Comparison of ENCODE assay signal across 13 cellular contexts in the genomic region with DNA sequence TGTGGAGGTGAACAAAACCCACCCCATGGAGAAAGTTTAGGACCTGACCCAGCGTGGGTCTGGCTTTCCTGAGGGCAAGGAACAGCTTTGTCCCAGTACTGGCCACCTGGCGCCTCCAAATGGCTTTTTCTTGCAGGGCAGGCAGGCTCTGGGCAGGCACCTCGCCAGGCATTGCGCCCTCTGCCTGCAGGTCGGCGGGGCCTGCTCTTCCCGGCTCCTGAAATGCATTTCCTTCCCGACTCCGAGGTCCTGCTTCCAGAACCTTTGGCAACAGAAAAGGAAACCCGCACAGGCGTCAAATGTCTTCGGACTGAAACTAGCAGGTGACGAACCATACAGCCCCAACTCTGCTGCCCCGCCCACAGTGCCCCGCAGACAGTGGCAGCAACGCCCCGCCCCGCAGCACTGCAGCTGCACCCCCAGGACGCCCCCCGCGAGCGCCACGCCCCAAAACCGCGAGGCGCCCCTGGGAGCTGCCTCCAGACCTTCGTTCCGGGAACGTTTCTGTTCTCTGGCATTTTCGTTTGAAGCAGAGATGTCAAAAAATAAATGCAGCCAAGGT.
DNase-seq lines count a peak whose midpoint lies in the region; ATAC-seq and TF ChIP-seq lines count a peak whose summit lies in the region.
"Had no signal": no experiment of that assay in that cellular context is flagged by ENCODE, and none has a peak within 500 bp of the region (broad histone marks: within the 10 kb centered on the region; RNA-seq: fewer than 3 reads in every experiment).

No MANE protein-coding gene starts in this region.

- CTCF ChIA-PET in BJ (lab: Yijun Ruan, JAX), result no interaction called here

- DNase-seq in BJ (ENCODE audit: low read depth), result no peak
- DNase-seq in GOT3 (lab: John Stamatoyannopoulos, UW), result peak; percentile 45
- peak; percentile 17 to 43 for DNase-seq in SJCRH30
- peak; percentile 13 to 52 for DNase-seq in left lung
- no peak for DNase-seq in caudate nucleus (lab: John Stamatoyannopoulos, UW)
- DNase-seq: activated CD4-positive, alpha-beta T cell treated with anti-CD3 and anti-CD28 coated beads for 1 hour; hypothalamus; NCI-H2029 treated with DMSO at 0.1 percent for 48 hours had no signal

- POLR2A ChIA-PET in BJ (lab: Charles Lee), result no interaction called here

- H3K36me3 ChIP-seq in BJ (ENCODE audit: control insufficient read depth, insufficient read depth, low read length) (no peaks in the 10 kb centered on the region), SJCRH30 (no peaks in the 10 kb centered on the region), left lung (no peaks in the 10 kb centered on the region)

- H3K9me3 ChIP-seq in SJCRH30 (replicated peaks) (no peaks in the 10 kb centered on the region), left lung (no peaks in the 10 kb centered on the region)

- H3K4me1 ChIP-seq in SJCRH30 (no peaks in the 10 kb centered on the region), left lung (no peaks in the 10 kb centered on the region)

- intact Hi-C loops in left lung (cut with DNase I), result no loop called here

- ATAC-seq in left lung, result no peak
- ATAC-seq in HG03520 (IDR thresholded peaks at IDR 0.05; ENCODE audit: unreplicated experiment), result no peak
- no peak for ATAC-seq in GM19467 (IDR thresholded peaks at IDR 0.05; ENCODE audit: unreplicated experiment)
- no peak for ATAC-seq in HG03159 (IDR thresholded peaks at IDR 0.05; ENCODE audit: unreplicated experiment)
- ATAC-seq: naive thymus-derived CD4-positive, alpha-beta T cell; stimulated activated effector memory CD8-positive, alpha-beta T cell treated with anti-CD3 and anti-CD28 coated beads, Interleukin-12 subunit alpha, Interleukin-12 subunit beta, amount 100 ng/mL, for 72 hours had no signal

- peak; percentile 45 for TF ChIP-seq CTCF in BJ (IDR thresholded peaks at IDR 0.05; ENCODE audit: insufficient read depth, low read depth, low read length)
- no peak for TF ChIP-seq CTCF in left lung (IDR thresholded peaks at IDR 0.05)

- H3K4me3 ChIP-seq in BJ (ENCODE audit: low read depth, low read length) (no peak overlapping the region), SJCRH30 (no peak overlapping the region), left lung (no peak overlapping the region)

- H3K27me3 ChIP-seq in BJ (ENCODE audit: control insufficient read depth, insufficient read depth, low read length), result no peaks in the 10 kb centered on the region; the same call in 1 of the 2 replicates
- H3K27me3 ChIP-seq in SJCRH30, result no peaks in the 10 kb centered on the region
- H3K27me3 ChIP-seq in left lung, result peaks cover 0 to 51% of the 10 kb centered on the region in 2 donors

- H3K27ac ChIP-seq in SJCRH30, result no peak overlapping the region
- H3K27ac ChIP-seq in left lung, result no peak overlapping the region
- H3K27ac ChIP-seq in caudate nucleus (ENCODE audit: low read depth, low read length), result no peak overlapping the region

Comparison
In these comparisons a context has a peak if more than half of its experiments do, and no peak if none do; other contexts are left out.
1. DNase-seq: peak in GOT3 (single experiment), SJCRH30 (2 of 2) and left lung (2 of 2); none in BJ (single experiment) and caudate nucleus (0 of 61).